In the genomic region with DNA sequence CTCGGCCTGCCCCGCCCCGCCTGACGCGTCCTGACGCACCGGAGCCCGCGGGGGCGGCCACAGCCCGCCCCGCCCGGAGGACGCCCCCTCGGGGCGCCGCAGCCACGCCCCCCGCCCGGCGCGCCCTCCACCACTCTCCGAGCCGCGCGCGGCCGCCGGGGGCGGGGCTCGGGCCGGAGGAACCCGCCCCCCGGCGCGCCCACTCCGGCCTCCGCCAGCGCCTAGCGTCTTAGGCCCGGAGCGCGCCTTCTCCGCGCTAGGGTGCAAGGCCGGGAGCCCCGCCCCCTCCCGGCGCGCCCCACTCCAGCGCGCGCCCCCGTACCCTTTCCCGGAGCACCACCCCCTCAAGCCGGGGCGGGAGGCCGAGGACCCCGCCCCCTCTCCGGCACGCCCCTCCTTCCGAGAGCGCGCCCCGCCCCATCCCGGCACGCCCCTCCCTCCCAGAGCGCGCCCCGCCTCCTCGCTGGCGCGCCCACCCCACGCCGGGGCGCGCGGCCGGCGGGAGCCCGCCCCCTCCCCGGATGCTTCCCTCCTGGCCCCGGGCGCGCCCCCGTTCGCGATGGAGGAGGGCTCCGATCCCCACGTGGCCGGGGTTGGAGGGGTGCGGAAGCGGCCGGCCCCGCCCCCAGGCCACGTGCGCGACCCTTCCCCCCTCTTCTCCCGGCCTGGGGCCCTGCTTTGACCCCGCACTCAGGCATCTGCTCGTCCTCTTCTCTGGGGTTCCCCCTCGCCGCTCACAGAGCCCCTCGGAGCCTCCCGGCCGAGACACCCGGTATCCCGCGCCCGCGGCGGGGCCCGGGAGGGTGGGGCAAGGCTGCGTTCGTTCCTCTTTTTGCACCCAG, we compare ENCODE assay signal across 8 cellular contexts. TPM values are rescaled to one million over a fixed set of nuclear protein-coding genes. Genes with fewer than 3 reads are reported as not detected.
A peak's percentile ranks its signal among the peaks of the same experiment; 100 is the strongest.
DNase-seq lines count a peak whose midpoint lies in the region; ATAC-seq and TF ChIP-seq lines count a peak whose summit lies in the region.

No MANE protein-coding gene starts in this region.

- H3K4me3 ChIP-seq in IMR-90 (ENCODE audit: insufficient read depth, low read depth, low read length) (peak overlapping the region; percentile 98), esophagus squamous epithelium (peak overlapping the region; percentile 77 to 87 (median 86))

- H3K27ac ChIP-seq in IMR-90 (ENCODE audit: insufficient read depth, low read length), result peak overlapping the region; percentile 85
- peak overlapping the region; percentile 95 to 97 (median 96) for H3K27ac ChIP-seq in esophagus squamous epithelium

- ATAC-seq in GM21528 (IDR thresholded peaks at IDR 0.05; ENCODE audit: low FRiP score, unreplicated experiment), result peak; percentile 43
- peak; percentile 79 for ATAC-seq in IMR-90 (ENCODE audit: low read depth)
- ATAC-seq in naive B cell (ENCODE audit: low read depth in 2 of 2), result peak; percentile 60 to 64

- H3K23ac ChIP-seq in IMR-90 (ENCODE audit: low read depth, low read length), result 0 out of 2 replicates have a peak overlapping the region, but pooled peaks have one; percentile 46

- peak overlapping the region; percentile 78 for H3K9ac ChIP-seq in IMR-90 (ENCODE audit: low read depth, low read length)

- in situ Hi-C loops in IMR-90 (cut with MboI; ENCODE audit: low sequenced_read_pairs), result no loop called here

- 0% methylated on average over 39 of the region's 115 CpGs; no CpG with 5 or more reads in 1 of the 2 experiments for WGBS in IMR-90 (ENCODE audit: extremely low coverage in 2 of 2, insufficient read length in 1 of 2), 2 experiments
- no CpG with 5 or more reads among the region's 115 CpGs for WGBS in esophagus squamous epithelium, 2 donors

- H3K9me3 ChIP-seq in IMR-90 (ENCODE audit: control insufficient read depth, insufficient read depth, low read length) (no peaks in the 10 kb centered on the region), esophagus squamous epithelium (no peaks in the 10 kb centered on the region)

- intact Hi-C loops in IMR-90 (cut with micrococcal nuclease), result loop anchor here (1.0 kb wide), 1 partner anchor 41 kb away; a partner anchor contains a TSS
- intact Hi-C loops in esophagus squamous epithelium (cut with DNase I), result no loop called here

- H4K5ac ChIP-seq in IMR-90 (ENCODE audit: low read depth, low read length), result no peak overlapping the region; the same call in 1 of the 2 replicates

- H3K36me3 Mint-ChIP-seq in naive B cell, result no peaks in the 10 kb centered on the region

- CTCF ChIA-PET in IMR-90 (lab: Yijun Ruan, JAX), result interaction anchor here (0.9 to 1.0 kb wide), 2 partner anchors 11 to 12 kb away, joined by 3 to 4 read pairs; no protein-coding TSS in a partner anchor

- TF ChIP-seq CTCF in IMR-90 (conservative IDR thresholded peaks at IDR 0.05; ENCODE audit: low read depth, low read length), result no peak
- TF ChIP-seq CTCF in esophagus squamous epithelium (IDR thresholded peaks at IDR 0.05), result peak in 1 of 6 experiments; percentile 2

- H2BK120ac ChIP-seq in IMR-90 (ENCODE audit: low read depth, low read length), result no peak overlapping the region

- peak overlapping the region; percentile 74 for H3K14ac ChIP-seq in IMR-90 (replicated peaks; ENCODE audit: low read depth, low read length)

- peak overlapping the region; percentile 90 for H2AK5ac ChIP-seq in IMR-90 (ENCODE audit: low read depth, low read length)

- peak overlapping the region; percentile 98 for H2AFZ ChIP-seq in IMR-90 (replicated peaks; ENCODE audit: low read length, poor library complexity)

- H3K4me1 ChIP-seq in IMR-90 (ENCODE audit: control insufficient read depth, insufficient read depth, low read length), result peaks cover 23% of the 10 kb centered on the region
- peaks cover 36 to 54% (median 40%) of the 10 kb centered on the region in 3 donors for H3K4me1 ChIP-seq in esophagus squamous epithelium

- H3K18ac ChIP-seq in IMR-90 (ENCODE audit: low read depth, low read length), result no peak overlapping the region

- TF ChIP-seq POLR2A in IMR-90 (IDR thresholded peaks at IDR 0.05; ENCODE audit: low read depth, low read length), result peak; percentile 40; the same call in 1 of the 2 replicates
- no peak for TF ChIP-seq POLR2A in esophagus squamous epithelium (IDR thresholded peaks at IDR 0.05)

- TF ChIP-seq RAD21 in IMR-90 (IDR thresholded peaks at IDR 0.05; ENCODE audit: low read length), result no peak

- BruUV-seq in IMR-90 (replicated peaks; lab: Mats Ljungman, UMichigan), result no TSS peak

- dilution Hi-C loops in IMR-90 (cut with HindIII; ENCODE audit: low sequenced_read_pairs, unreplicated experiment), result no loop called here

- H4K91ac ChIP-seq in IMR-90 (ENCODE audit: insufficient read depth, low read depth, low read length), result peak overlapping the region; percentile 77; the same call in 1 of the 2 replicates

- H3K79me1 ChIP-seq in IMR-90 (ENCODE audit: low read depth in 1 of 2, low read length in 2 of 2), result peaks cover 7 to 44% of the 10 kb centered on the region in 2 experiments; a peak in 3 of 4 replicates

- H2AK9ac ChIP-seq in IMR-90 (replicated peaks; ENCODE audit: low read depth, low read length, poor library complexity), result peak overlapping the region; percentile 100

- no peaks in the 10 kb centered on the region for H3K9me3 Mint-ChIP-seq in naive B cell

- H3K9me1 ChIP-seq in IMR-90 (ENCODE audit: insufficient read depth, low read length), result no peaks in the 10 kb centered on the region; the same call in 1 of the 2 replicates

- peak overlapping the region; percentile 90 for H2BK5ac ChIP-seq in IMR-90 (ENCODE audit: low read depth, low read length, poor library complexity, severe bottlenecking)

- no peaks in the 10 kb centered on the region for H3K27me3 Mint-ChIP-seq in naive B cell

- peak overlapping the region; percentile 91 for H3K4ac ChIP-seq in IMR-90 (ENCODE audit: low read depth, low read length)

- H3K4me2 ChIP-seq in IMR-90 (ENCODE audit: low read depth, low read length), result peak overlapping the region; percentile 89

- H3K27ac Mint-ChIP-seq in naive B cell, result peak overlapping the region; percentile 80 to 97 (median 92)

- H3K36me3 ChIP-seq in IMR-90 (ENCODE audit: control insufficient read depth, insufficient read depth, low read length) (no peaks in the 10 kb centered on the region), esophagus squamous epithelium (peaks cover 0 to 5% (median 0%) of the 10 kb centered on the region in 3 donors)

- H2BK15ac ChIP-seq in IMR-90 (ENCODE audit: low read depth, low read length), result no peak overlapping the region; the same call in 2 of the 3 replicates

- H2BK20ac ChIP-seq in IMR-90 (ENCODE audit: low read depth, low read length), result no peak overlapping the region

- POLR2A ChIA-PET in IMR-90 (lab: Charles Lee; ENCODE audit: unreplicated experiment), result interaction anchor here (0.6 kb wide), 2 partner anchors 42 to 428 kb away, joined by 3 to 6 read pairs; a partner anchor contains a TSS

- peak overlapping the region; percentile 86 for H3K56ac ChIP-seq in IMR-90 (ENCODE audit: extremely low read depth, insufficient read depth, low read length)

- peak; percentile 76 for DNase-seq in DMS 273 treated with DMSO at 0.1 percent for 48 hours (lab: John Stamatoyannopoulos, UW)
- peak; percentile 92 for DNase-seq in IMR-90
- DNase-seq in activated T-cell treated with anti-CD3 and anti-CD28 coated beads, Interleukin-2, amount 50 U/mL, for 48 hours, result peak; percentile 94 to 96
- peak; percentile 84 for DNase-seq in esophagus squamous epithelium (lab: John Stamatoyannopoulos, UW)
- peak; percentile 94 for DNase-seq in naive B cell
- DNase-seq in stimulated activated CD8-positive, alpha-beta memory T cell treated with anti-CD3 and anti-CD28 coated beads, Interleukin-7, amount 100 ng/mL, for 48 hours (ENCODE audit: extremely low read depth in 1 of 2, low read depth in 1 of 2), result peak; percentile 90 to 92

- peaks cover 41% of the 10 kb centered on the region for H4K20me1 ChIP-seq in IMR-90 (ENCODE audit: insufficient read depth, low read length)

- H3K4me1 Mint-ChIP-seq in naive B cell, result peaks cover 19 to 45% (median 28%) of the 10 kb centered on the region in 3 donors

- peak overlapping the region; percentile 83 to 90 for H4K8ac ChIP-seq in IMR-90 (ENCODE audit: low read depth in 2 of 2, low read length in 2 of 2)

- peak overlapping the region; percentile 77 to 92 (median 83) for H3K4me3 Mint-ChIP-seq in naive B cell

- H3K27me3 ChIP-seq in IMR-90 (ENCODE audit: control insufficient read depth, insufficient read depth, low read length), result no peaks in the 10 kb centered on the region
- H3K27me3 ChIP-seq in esophagus squamous epithelium, result no peaks in the 10 kb centered on the region

RNA-seq across cellular contexts. Expression of a gene that starts 0.5 kb away (rescaled TPM):
- 0.90 and 1.7 TPM in 2 replicates for total RNA-seq in IMR-90 (2012; rRNA removed)
- polyA plus RNA-seq in IMR-90 (2012; rRNA removed), result 13.1 and 31.4 TPM in 2 replicates
- polyA plus RNA-seq in IMR-90 (2012; cell fraction: cytosol; rRNA removed), result 14.5 and 19.8 TPM in 2 replicates
- 18.0 and 29.0 TPM in 2 replicates for polyA plus RNA-seq in IMR-90 (2012; cell fraction: nucleus; rRNA removed; ENCODE audit: low replicate concordance)
- polyA plus RNA-seq in PFSK-1 (2012; ENCODE audit: insufficient read length, low read depth), result 74.6 TPM
- 10 to 100 TPM in 1 of 4 donors, 1 to 10 TPM in 3; 8.3 to 13.5 (median 9.1) TPM for total RNA-seq in esophagus squamous epithelium
- 1 to 10 TPM in 1 of 6 donors, under 1 TPM in 5; 0.43 to 1.4 (median 0.70) TPM for polyA plus RNA-seq in naive B cell (ENCODE audit: low read depth in 6 of 6)

RNA-seq across cellular contexts. Expression of a gene that starts 15.6 kb away (rescaled TPM):
- total RNA-seq in IMR-90 (2012; rRNA removed) (1.4 and 2.5 TPM in 2 replicates), esophagus squamous epithelium (10 to 100 TPM in 3 of 4 donors, 1 to 10 TPM in 1; 7.5 to 16.4 (median 15.4) TPM)
- polyA plus RNA-seq in IMR-90 (2012; rRNA removed) (39.2 and 63.7 TPM in 2 replicates), naive B cell (ENCODE audit: low read depth in 6 of 6) (10 to 100 TPM in 1 of 6 donors, 1 to 10 TPM in 4, under 1 TPM in 1; 0.96 to 18.1 (median 5.2) TPM)
- polyA plus RNA-seq in IMR-90 (2012; cell fraction: cytosol; rRNA removed), result 13.1 and 26.8 TPM in 2 replicates
- 185 and 1,091 TPM in 2 replicates for polyA plus RNA-seq in IMR-90 (2012; cell fraction: nucleus; rRNA removed; ENCODE audit: low replicate concordance)
- 155 TPM for polyA plus RNA-seq in PFSK-1 (2012; ENCODE audit: insufficient read length, low read depth)

RNA-seq across cellular contexts. Expression of a gene that starts 21.4 kb away (rescaled TPM):
- 31.9 and 37.8 TPM in 2 replicates for total RNA-seq in IMR-90 (2012; rRNA removed)
- polyA plus RNA-seq in IMR-90 (2012; rRNA removed), result 76.2 and 111 TPM in 2 replicates
- 52.5 and 129 TPM in 2 replicates for polyA plus RNA-seq in IMR-90 (2012; cell fraction: cytosol; rRNA removed)
- polyA plus RNA-seq in IMR-90 (2012; cell fraction: nucleus; rRNA removed; ENCODE audit: low replicate concordance), result 86.9 and 244 TPM in 2 replicates
- polyA plus RNA-seq in PFSK-1 (2012; ENCODE audit: insufficient read length, low read depth), result 102 TPM
- total RNA-seq in esophagus squamous epithelium, result 10 to 100 TPM; 78.4 to 91.7 (median 82.9) TPM
- 100 to 1,000 TPM in 1 of 6 donors, 10 to 100 TPM in 5; 59.4 to 113 (median 78.2) TPM for polyA plus RNA-seq in naive B cell (ENCODE audit: low read depth in 6 of 6)

RNA-seq across cellular contexts. Expression of a gene that starts 41.3 kb away (rescaled TPM):
- 0.28 and 0.36 TPM in 2 replicates for total RNA-seq in IMR-90 (2012; rRNA removed)
- 2.8 and 3.6 TPM in 2 replicates for polyA plus RNA-seq in IMR-90 (2012; rRNA removed)
- polyA plus RNA-seq in IMR-90 (2012; cell fraction: cytosol; rRNA removed), result 2.5 and 5.0 TPM in 2 replicates
- polyA plus RNA-seq in IMR-90 (2012; cell fraction: nucleus; rRNA removed; ENCODE audit: low replicate concordance), result 4.0 and 16.1 TPM in 2 replicates
- polyA plus RNA-seq in PFSK-1 (2012; ENCODE audit: insufficient read length, low read depth), result 13.8 TPM
- 10 to 100 TPM in 2 of 4 donors, 1 to 10 TPM in 2; 4.7 to 20.4 (median 11.1) TPM for total RNA-seq in esophagus squamous epithelium
- 1 to 10 TPM; 1.9 to 6.1 (median 3.6) TPM for polyA plus RNA-seq in naive B cell (ENCODE audit: low read depth in 6 of 6)

RNA-seq across cellular contexts. Expression of a gene that starts 41.3 kb away (rescaled TPM):
- 10.8 and 16.1 TPM in 2 replicates for total RNA-seq in IMR-90 (2012; rRNA removed)
- 24.0 and 28.1 TPM in 2 replicates for polyA plus RNA-seq in IMR-90 (2012; rRNA removed)
- polyA plus RNA-seq in IMR-90 (2012; cell fraction: cytosol; rRNA removed), result 24.9 and 55.9 TPM in 2 replicates
- polyA plus RNA-seq in IMR-90 (2012; cell fraction: nucleus; rRNA removed; ENCODE audit: low replicate concordance), result 46.2 and 111 TPM in 2 replicates
- polyA plus RNA-seq in PFSK-1 (2012; ENCODE audit: insufficient read length, low read depth), result 81.1 TPM
- 100 to 1,000 TPM in 1 of 4 donors, 10 to 100 TPM in 3; 49.8 to 144 (median 83.9) TPM for total RNA-seq in esophagus squamous epithelium
- polyA plus RNA-seq in naive B cell (ENCODE audit: low read depth in 6 of 6), result 10 to 100 TPM; 18.9 to 35.1 (median 25.6) TPM

Comparison
In these comparisons a context has a peak if more than half of its experiments do, and no peak if none do; other contexts are left out.
1. Peak in every context shown above with its lines: DNase-seq, ATAC-seq, H3K4me3 ChIP-seq and H3K27ac ChIP-seq.